Comparison of ENCODE assay signal across 27 cellular contexts in genomic region chr7:104033837-104034236, GRCh38.
"Had no signal": no experiment of that assay in that cellular context is flagged by ENCODE, and none has a peak within 500 bp of the region (broad histone marks: within the 10 kb centered on the region; RNA-seq: fewer than 3 reads in every experiment).

No MANE protein-coding gene starts in this region.

- H3K27ac ChIP-seq: stomach, suprapubic skin, testis, thoracic aorta, thyroid gland, tibial artery, tibial nerve, transverse colon, upper lobe of left lung, upper lobe of right lung, uterus, vagina had no signal

- H3K9me3 ChIP-seq: suprapubic skin, testis, thoracic aorta, thyroid gland, transverse colon, upper lobe of right lung, uterus, vagina had no signal

- H3K4me1 ChIP-seq: stomach, suprapubic skin, testis, thyroid gland, tibial artery, transverse colon, upper lobe of left lung, upper lobe of right lung, uterus, vagina had no signal

- FAIRE-seq: urothelium cell line had no signal

- ATAC-seq: stimulated activated effector memory CD8-positive, alpha-beta T cell treated with anti-CD3 and anti-CD28 coated beads, Interleukin-12 subunit alpha, Interleukin-12 subunit beta, amount 100 ng/mL, for 72 hours; stimulated activated memory B cell treated with anti-CD40 and anti-IgM and Interleukin-4, amounts not matched to agents 10 μg/mL and 1 μg/mL and 100 μg/mL, for 72 hours; stimulated activated naive B cell treated with anti-CD40 and anti-IgM and Interleukin-4, amounts not matched to agents 10 μg/mL and 1 μg/mL and 100 μg/mL, for 72 hours; stimulated activated naive CD8-positive, alpha-beta T cell treated with anti-CD3 and anti-CD28 coated beads, Interleukin-15, amount 100 ng/mL, for 72 hours; stimulated activated naive CD8-positive, alpha-beta T cell treated with anti-CD3 and anti-CD28 coated beads, Interleukin-15, Interleukin-2, amounts not matched to agents 100 U/mL and 50 U/mL, for 24 hours; upper lobe of right lung had no signal

- DNase-seq: stimulated activated CD4-positive, alpha-beta T cell treated with anti-CD3 and anti-CD28 coated beads, Interleukin-2, amount 100 ng/mL, for 48 hours; stimulated activated CD4-positive, alpha-beta T cell treated with anti-CD3 and anti-CD28 coated beads, Interleukin-4, amount 100 ng/mL, for 1 hour; stimulated activated CD4-positive, alpha-beta T cell treated with anti-CD3 and anti-CD28 coated beads, Interleukin-4, amount 100 ng/mL, for 24 hours; stimulated activated CD4-positive, alpha-beta T cell treated with anti-CD3 and anti-CD28 coated beads, Interleukin-4, amount 100 ng/mL, for 4 hours; stimulated activated CD8-positive, alpha-beta memory T cell treated with anti-CD3 and anti-CD28 coated beads, Interleukin-4, amount 100 ng/mL, for 48 hours; stimulated activated naive B cell treated with anti-CD40 and anti-IgM and Interleukin-4, amounts not matched to agents 10 μg/mL and 1 μg/mL and 100 μg/mL, for 72 hours; stimulated activated naive CD4-positive, alpha-beta T cell; stimulated activated naive CD4-positive, alpha-beta T cell treated with Interleukin-2 at 50 U/mL for 16 hours; stimulated activated naive CD8-positive, alpha-beta T cell treated with anti-CD3 and anti-CD28 coated beads, Interleukin-15, amount 100 ng/mL, for 72 hours; stimulated activated naive CD8-positive, alpha-beta T cell treated with anti-CD3 and anti-CD28 coated beads, Interleukin-15, Interleukin-2, amounts not matched to agents 100 U/mL and 50 U/mL, for 24 hours; stomach; substantia nigra; testis; thyroid gland; tibial artery; transverse colon; trophoblast cell; upper lobe of left lung; upper lobe of right lung; uterus had no signal

- H3K36me3 ChIP-seq: stomach, suprapubic skin, thoracic aorta, thyroid gland, tibial artery, tibial nerve, transverse colon, upper lobe of left lung, upper lobe of right lung, uterus, vagina had no signal

- H3K4me3 ChIP-seq: stomach, suprapubic skin, testis, thoracic aorta, thyroid gland, tibial artery, tibial nerve, transverse colon, upper lobe of left lung, upper lobe of right lung, uterus, vagina had no signal
